Comparison of ENCODE assay signal across 8 cellular contexts in genomic region chr10:100744980-100745881, GRCh38. TPM values are rescaled to one million over a fixed set of nuclear protein-coding genes. Genes with fewer than 3 reads are reported as not detected.
DNase-seq lines count a peak whose midpoint lies in the region; ATAC-seq and TF ChIP-seq lines count a peak whose summit lies in the region.

PAX2 (plus strand) TSS chr10:100745582; CDS start chr10:100746261, 679 bp downstream.

- no peaks in the 10 kb centered on the region for H3K79me2 ChIP-seq in hepatocyte

- no peaks in the 10 kb centered on the region for H3K9me3 Mint-ChIP-seq in activated CD4-positive, alpha-beta T cell treated with anti-CD3 and anti-CD28 coated beads for 36 hours (ENCODE audit: low read depth)
- no peaks in the 10 kb centered on the region for H3K9me3 Mint-ChIP-seq in stimulated activated memory B cell treated with anti-CD40 and anti-IgM and Interleukin-4, amounts not matched to agents 10 μg/mL and 1 μg/mL and 100 μg/mL, for 72 hours

- peak; percentile 54 for DNase-seq in activated CD4-positive, alpha-beta T cell treated with anti-CD3 and anti-CD28 coated beads for 36 hours
- DNase-seq in activated CD4-positive, alpha-beta T cell treated with anti-CD3 and anti-CD28 coated beads, Interleukin-2, amount 50 U/mL, for 4 hours: no peak
- DNase-seq in RWPE2 (ENCODE audit: low spot score) (no peak), hepatocyte (ENCODE audit: low spot score) (no peak), SIG-M5 (lab: John Stamatoyannopoulos, UW) (no peak)
- DNase-seq in stimulated activated CD4-positive, alpha-beta T cell treated with anti-CD3 and anti-CD28 coated beads, Interleukin-4, amount 100 ng/mL, for 1 hour: no peak
- DNase-seq in effector CD4-positive, alpha-beta T cell: no peak

- POLR2A ChIA-PET in activated CD4-positive, alpha-beta T cell treated with anti-CD3 and anti-CD28 coated beads for 36 hours (lab: Charles Lee): interaction anchor here (1.0 kb wide), 1 partner anchor 133 kb away, joined by 3 read pairs; no protein-coding TSS in a partner anchor

- no peaks in the 10 kb centered on the region for H3K9me2 ChIP-seq in hepatocyte (replicated peaks; ENCODE audit: insufficient read depth)

- no peak for TF ChIP-seq CTCF in RWPE2 (IDR thresholded peaks at IDR 0.05; ENCODE audit: poor library complexity, severe bottlenecking)
- TF ChIP-seq CTCF in hepatocyte (IDR thresholded peaks at IDR 0.05; ENCODE audit: poor library complexity): no peak

- H3K27me3 ChIP-seq in RWPE2 (ENCODE audit: insufficient read depth, poor library complexity, severe bottlenecking): peaks cover 100% of the 10 kb centered on the region
- peaks cover 100% of the 10 kb centered on the region for H3K27me3 ChIP-seq in hepatocyte

- H3K27me3 Mint-ChIP-seq in activated CD4-positive, alpha-beta T cell treated with anti-CD3 and anti-CD28 coated beads for 36 hours: peaks cover 76% of the 10 kb centered on the region
- H3K27me3 Mint-ChIP-seq in stimulated activated memory B cell treated with anti-CD40 and anti-IgM and Interleukin-4, amounts not matched to agents 10 μg/mL and 1 μg/mL and 100 μg/mL, for 72 hours: peaks cover 85% of the 10 kb centered on the region

- peak; percentile 20 for ATAC-seq in activated CD4-positive, alpha-beta T cell treated with anti-CD3 and anti-CD28 coated beads for 36 hours
- peak; percentile 40 for ATAC-seq in RWPE2 (ENCODE audit: low read depth)
- no peak for ATAC-seq in stimulated activated memory B cell treated with anti-CD40 and anti-IgM and Interleukin-4, amounts not matched to agents 10 μg/mL and 1 μg/mL and 100 μg/mL, for 72 hours

- no peaks in the 10 kb centered on the region for H3K36me3 Mint-ChIP-seq in activated CD4-positive, alpha-beta T cell treated with anti-CD3 and anti-CD28 coated beads for 36 hours (ENCODE audit: low read depth)
- H3K36me3 Mint-ChIP-seq in stimulated activated memory B cell treated with anti-CD40 and anti-IgM and Interleukin-4, amounts not matched to agents 10 μg/mL and 1 μg/mL and 100 μg/mL, for 72 hours: no peaks in the 10 kb centered on the region

- intact Hi-C loops in activated CD4-positive, alpha-beta T cell treated with anti-CD3 and anti-CD28 coated beads for 36 hours (cut with DNase I, micrococcal nuclease): loop anchor here (2.0 to 5.0 kb wide), 7 partner anchors 33 to 477 kb away; no protein-coding TSS in a partner anchor

- peak within 1 kb of the TSS; percentile 26 for H2AFZ ChIP-seq in hepatocyte

- peak within 1 kb of the TSS; percentile 33 for H3K4me3 Mint-ChIP-seq in activated CD4-positive, alpha-beta T cell treated with anti-CD3 and anti-CD28 coated beads for 36 hours
- H3K4me3 Mint-ChIP-seq in stimulated activated memory B cell treated with anti-CD40 and anti-IgM and Interleukin-4, amounts not matched to agents 10 μg/mL and 1 μg/mL and 100 μg/mL, for 72 hours: peak within 1 kb of the TSS; percentile 55

- H4K20me1 ChIP-seq in hepatocyte (ENCODE audit: insufficient read depth, poor library complexity, severe bottlenecking): no peaks in the 10 kb centered on the region

- H3K9me3 ChIP-seq in RWPE2 (ENCODE audit: severe bottlenecking) (no peaks in the 10 kb centered on the region), hepatocyte (ENCODE audit: low read depth) (no peaks in the 10 kb centered on the region)

- CTCF ChIA-PET in activated CD4-positive, alpha-beta T cell treated with anti-CD3 and anti-CD28 coated beads for 36 hours (lab: Charles Lee): interaction anchor here (0.6 to 2.4 kb wide), 13 partner anchors 8 to 191 kb away, joined by 3 to 45 read pairs (median 5); no protein-coding TSS in a partner anchor

- H3K4me2 ChIP-seq in hepatocyte: peak within 1 kb of the TSS; percentile 77

- H3K4me1 ChIP-seq in RWPE2 (ENCODE audit: insufficient read depth, poor library complexity, severe bottlenecking) (no peaks in the 10 kb centered on the region), hepatocyte (ENCODE audit: insufficient read depth) (peaks cover 31% of the 10 kb centered on the region)

- H3K36me3 ChIP-seq in RWPE2 (ENCODE audit: low read depth) (no peaks in the 10 kb centered on the region), hepatocyte (replicated peaks; ENCODE audit: insufficient read depth, low read depth) (no peaks in the 10 kb centered on the region)

- H3K4me3 ChIP-seq in RWPE2 (ENCODE audit: severe bottlenecking): peak within 1 kb of the TSS; percentile 16
- H3K4me3 ChIP-seq in hepatocyte: no peak within 1 kb of the TSS

- H3K27ac Mint-ChIP-seq in activated CD4-positive, alpha-beta T cell treated with anti-CD3 and anti-CD28 coated beads for 36 hours: no peak within 1 kb of the TSS
- no peak within 1 kb of the TSS for H3K27ac Mint-ChIP-seq in stimulated activated memory B cell treated with anti-CD40 and anti-IgM and Interleukin-4, amounts not matched to agents 10 μg/mL and 1 μg/mL and 100 μg/mL, for 72 hours

- H3K4me1 Mint-ChIP-seq in activated CD4-positive, alpha-beta T cell treated with anti-CD3 and anti-CD28 coated beads for 36 hours: peaks cover 38% of the 10 kb centered on the region
- peaks cover 62% of the 10 kb centered on the region for H3K4me1 Mint-ChIP-seq in stimulated activated memory B cell treated with anti-CD40 and anti-IgM and Interleukin-4, amounts not matched to agents 10 μg/mL and 1 μg/mL and 100 μg/mL, for 72 hours

- 2% methylated on average over 24 of the region's 75 CpGs for WGBS in hepatocyte (ENCODE audit: low lambda C conversion rate, missing lambda C conversion rate)

- H3K27ac ChIP-seq in RWPE2 (ENCODE audit: poor library complexity, severe bottlenecking) (no peak within 1 kb of the TSS), hepatocyte (no peak within 1 kb of the TSS)

RNA-seq across cellular contexts. Expression of gene PAX2, which starts in this region (rescaled TPM):
- under 1 TPM; 0.05 to 0.09 TPM for total RNA-seq in activated CD4-positive, alpha-beta T cell treated with anti-CD3 and anti-CD28 coated beads for 36 hours
- total RNA-seq in hepatocyte: not detected in 2 replicates
- polyA plus RNA-seq in hepatocyte: not detected in 2 replicates

Comparison
In these comparisons a context has a peak if more than half of its experiments do, and no peak if none do; other contexts are left out.
1. Peak in DNase-seq and ATAC-seq in activated CD4-positive, alpha-beta T cell treated with anti-CD3 and anti-CD28 coated beads for 36 hours; RNA of the gene not detected or under 1 TPM.